In the genomic region with DNA sequence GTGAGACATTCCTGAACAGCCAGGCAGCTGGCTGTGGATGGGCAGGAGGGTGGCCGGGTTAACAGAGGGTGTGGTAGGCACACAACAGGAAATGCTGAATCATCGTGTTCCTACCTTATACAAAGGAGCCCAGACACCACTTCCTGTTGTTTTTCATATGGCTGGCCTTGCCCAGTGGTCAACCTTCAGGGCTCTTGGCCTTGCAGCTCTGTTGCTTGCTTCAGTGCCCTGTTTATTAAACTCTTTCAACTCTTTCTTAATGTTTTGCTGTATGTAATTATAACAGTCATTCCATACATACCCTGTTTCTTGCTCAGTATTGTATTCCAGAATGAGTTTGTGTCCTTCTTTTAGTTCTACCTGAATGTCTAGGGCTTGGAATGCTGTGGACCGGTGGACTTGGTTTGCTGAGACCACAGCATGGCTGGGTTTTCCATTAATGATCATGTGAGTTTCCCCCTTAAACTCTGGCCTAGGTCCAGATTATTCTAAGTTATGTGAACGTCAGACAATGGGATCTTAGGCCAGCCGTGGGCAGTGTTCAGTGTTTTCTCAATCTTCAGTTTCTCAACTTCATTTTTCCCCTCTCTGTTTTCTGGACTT, we compare ENCODE assay signal across 8 cellular contexts. TPM values are rescaled to one million over a fixed set of nuclear protein-coding genes. Genes with fewer than 3 reads are reported as not detected.
A peak's percentile ranks its signal among the peaks of the same experiment; 100 is the strongest.
DNase-seq lines count a peak whose midpoint lies in the region; ATAC-seq lines count a peak whose summit lies in the region.

No MANE protein-coding gene starts in this region.

- ATAC-seq in GM21390 (IDR thresholded peaks at IDR 0.05; ENCODE audit: unreplicated experiment) (peak; percentile 72), naive B cell (ENCODE audit: low read depth in 2 of 2) (peak in 1 of 2 donors; percentile 30)
- ATAC-seq in effector memory CD8-positive, alpha-beta T cell (replicated peaks), result peak; percentile 92

- no peaks in the 10 kb centered on the region for H3K9me3 Mint-ChIP-seq in effector memory CD8-positive, alpha-beta T cell
- H3K9me3 Mint-ChIP-seq in naive B cell, result no peaks in the 10 kb centered on the region

- H3K36me3 Mint-ChIP-seq in effector memory CD8-positive, alpha-beta T cell (ENCODE audit: insufficient read depth), result no peaks in the 10 kb centered on the region
- H3K36me3 Mint-ChIP-seq in naive B cell, result no peaks in the 10 kb centered on the region

- no peaks in the 10 kb centered on the region for H3K27me3 Mint-ChIP-seq in effector memory CD8-positive, alpha-beta T cell
- H3K27me3 Mint-ChIP-seq in naive B cell, result no peaks in the 10 kb centered on the region

- H3K4me1 Mint-ChIP-seq in effector memory CD8-positive, alpha-beta T cell (ENCODE audit: low read depth in 2 of 2), result peaks cover 31 to 51% of the 10 kb centered on the region in 2 donors
- H3K4me1 Mint-ChIP-seq in naive B cell, result peaks cover 19 to 24% (median 22%) of the 10 kb centered on the region in 3 donors

- DNase-seq in EL (peak; percentile 65), HPDE6-E6E7 (ENCODE audit: extremely low spot score) (peak; percentile 97), T-helper 22 cell (ENCODE audit: low read depth) (peak; percentile 25), naive B cell (no peak), NCI-H524 treated with DMSO at 0.1 percent for 48 hours (lab: John Stamatoyannopoulos, UW) (no peak), cortex of kidney (lab: John Stamatoyannopoulos, UW) (no peak)
- peak; percentile 12 to 20 (median 16) for DNase-seq in effector memory CD8-positive, alpha-beta T cell

- peak overlapping the region; percentile 94 to 95 for H3K27ac Mint-ChIP-seq in effector memory CD8-positive, alpha-beta T cell
- H3K27ac Mint-ChIP-seq in naive B cell, result peak overlapping the region in 4 of 6 donors; percentile 26 to 84 (median 60)

- peak overlapping the region; percentile 50 to 65 for H3K4me3 Mint-ChIP-seq in effector memory CD8-positive, alpha-beta T cell
- peak overlapping the region in 3 of 8 donors; percentile 22 to 26 (median 26) for H3K4me3 Mint-ChIP-seq in naive B cell

RNA-seq across cellular contexts. Expression of gene CFAP54, which starts 11.9 kb away (rescaled TPM):
- not detected for polyA plus RNA-seq in naive B cell (ENCODE audit: low read depth in 6 of 6)

Comparison
In these comparisons a context has a peak if more than half of its experiments do, and no peak if none do; other contexts are left out.
1. DNase-seq: peak in EL (single experiment), HPDE6-E6E7 (single experiment), T-helper 22 cell (single experiment) and effector memory CD8-positive, alpha-beta T cell (3 of 3); none in naive B cell (single experiment), NCI-H524 treated with DMSO at 0.1 percent for 48 hours (single experiment) and cortex of kidney (single experiment).